1 cellular context compared by ENCODE assay signal in the genomic region with DNA sequence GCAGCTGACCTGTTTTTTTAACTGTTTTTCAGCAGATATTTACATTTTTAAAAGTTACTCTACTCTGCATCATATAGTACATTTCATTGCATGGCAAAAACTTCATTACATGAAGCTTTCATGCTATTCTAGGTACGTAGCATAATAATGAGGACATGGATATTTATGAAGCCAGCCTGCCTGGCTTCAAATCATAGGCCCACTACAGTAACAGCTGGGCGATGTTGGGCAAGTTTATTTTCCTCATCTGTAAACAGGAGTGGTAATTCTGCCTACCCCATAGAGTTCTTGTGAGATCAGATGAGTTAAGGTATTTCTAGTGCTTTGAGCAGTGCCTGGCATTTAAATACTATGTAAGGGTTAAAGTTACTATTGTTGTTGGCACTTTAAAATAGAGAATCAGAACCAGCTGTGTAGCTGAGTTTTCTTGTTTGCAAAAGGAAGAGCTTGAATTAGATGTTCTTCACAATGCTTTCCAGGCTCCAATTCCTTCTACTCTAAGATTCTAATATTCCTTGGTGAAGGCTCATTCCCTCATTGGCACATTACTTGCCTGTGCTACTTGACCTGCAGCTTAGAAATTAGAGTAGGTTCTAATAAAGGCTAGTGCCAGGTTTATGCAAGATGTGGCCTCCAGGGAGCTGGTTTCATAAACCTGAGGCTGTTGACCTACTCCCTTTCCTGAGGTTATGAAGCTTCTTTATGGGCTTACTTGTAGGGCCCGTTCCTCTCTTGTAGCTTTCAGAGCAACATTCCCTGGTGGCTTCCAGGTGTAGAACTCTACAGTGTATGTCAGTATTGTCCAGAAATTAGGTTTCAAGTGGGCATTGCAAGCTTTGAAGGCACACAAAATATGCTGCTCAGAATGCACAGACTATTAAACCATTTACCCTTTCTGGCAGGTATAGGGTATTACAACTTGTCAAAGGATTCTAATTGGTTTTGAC.
TF ChIP-seq lines count a peak whose summit lies in the region.

No MANE protein-coding gene starts in this region.

TF ChIP-seq in endothelial cell of umbilical vein, 7 proteins besides CTCF, POLR2A, EP300 and RAD21:
- TF ChIP-seq EZH2 (IDR thresholded peaks at IDR 0.05; ENCODE audit: borderline replicate concordance, low read depth, low read length, severe bottlenecking): no peak
- no peak for TF ChIP-seq GATA2 (IDR thresholded peaks at IDR 0.05; ENCODE audit: insufficient read depth, insufficient read length, low read depth, low read length)
- TF ChIP-seq JUN (IDR thresholded peaks at IDR 0.05; ENCODE audit: borderline replicate concordance, insufficient read depth, insufficient read length, low read depth): no peak
- no peak for TF ChIP-seq FOS (IDR thresholded peaks at IDR 0.05; ENCODE audit: borderline replicate concordance, insufficient read depth, low read length)
- TF ChIP-seq MYC (IDR thresholded peaks at IDR 0.05; ENCODE audit: low read depth, low read length): no peak
- TF ChIP-seq POLR2AphosphoS5 (IDR thresholded peaks at IDR 0.05; ENCODE audit: insufficient read depth, low read depth, low read length): no peak
- TF ChIP-seq MAX (IDR thresholded peaks at IDR 0.05; ENCODE audit: insufficient read depth, insufficient read length): no peak
